7 cellular contexts compared by ENCODE assay signal in genomic region chr5:17497931-17498330, GRCh38. TPM values are rescaled to one million over a fixed set of nuclear protein-coding genes. Genes with fewer than 3 reads are reported as not detected.
"Had no signal": no experiment of that assay in that cellular context is flagged by ENCODE, and none has a peak within 500 bp of the region (broad histone marks: within the 10 kb centered on the region; RNA-seq: fewer than 3 reads in every experiment).

TSS of gene TAF11L2 (plus strand) at chr5:17498231.

RNA-seq across cellular contexts. Expression of gene TAF11L2, which starts in this region (rescaled TPM):
- total RNA-seq: GM23248, GM23338, H1, H4, H7, H9, HFFc6 had no signal
- polyA plus RNA-seq: GM23248, GM23338, H1 had no signal
